8 cellular contexts compared by ENCODE assay signal in genomic region chr11:125625225-125625593, GRCh38. TPM values are rescaled to one million over a fixed set of nuclear protein-coding genes. Genes with fewer than 3 reads are reported as not detected.
A peak's percentile ranks its signal among the peaks of the same experiment; 100 is the strongest.
DNase-seq lines count a peak whose midpoint lies in the region; ATAC-seq lines count a peak whose summit lies in the region.

No MANE protein-coding gene starts in this region.

- peaks cover 54% of the 10 kb centered on the region for H3K36me3 ChIP-seq in MG63
- peaks cover 12% of the 10 kb centered on the region in 2 donors for H3K36me3 ChIP-seq in mucosa of rectum (ENCODE audit: control insufficient read depth in 2 of 2, insufficient read depth in 2 of 2, low read length in 2 of 2)

- H3K27ac ChIP-seq in mucosa of rectum (ENCODE audit: low read depth in 2 of 2, low read length in 2 of 2): peak overlapping the region; percentile 94 to 98

- no peak for DNase-seq in MG63
- DNase-seq in cortex of kidney (lab: John Stamatoyannopoulos, UW): peak; percentile 50
- DNase-seq in DMS53 treated with DMSO at 0.1 percent for 48 hours (lab: John Stamatoyannopoulos, UW; ENCODE audit: unreplicated experiment): no peak
- DNase-seq in NAMALWA (ENCODE audit: low spot score): no peak

- H3K9ac ChIP-seq in mucosa of rectum (ENCODE audit: low read depth in 1 of 2, low read length in 2 of 2): peak overlapping the region; percentile 89 to 90

- H3K9me3 ChIP-seq in MG63 (no peaks in the 10 kb centered on the region), mucosa of rectum (ENCODE audit: control insufficient read depth in 2 of 2, low read length in 2 of 2) (no peaks in the 10 kb centered on the region)

- ATAC-seq in GM21447 (IDR thresholded peaks at IDR 0.05; ENCODE audit: unreplicated experiment): peak; percentile 29
- ATAC-seq in GM21528 (IDR thresholded peaks at IDR 0.05; ENCODE audit: low FRiP score, unreplicated experiment): no peak
- ATAC-seq in esophagus mucosa: no peak

- peaks cover 9 to 13% of the 10 kb centered on the region in 2 donors for H3K4me1 ChIP-seq in mucosa of rectum (ENCODE audit: control insufficient read depth in 2 of 2, insufficient read depth in 2 of 2, low read length in 2 of 2)

- H3K4me3 ChIP-seq in MG63 (peak overlapping the region; percentile 69), mucosa of rectum (ENCODE audit: low read length in 2 of 2) (peak overlapping the region; percentile 80 to 92)

- H3K27me3 ChIP-seq in MG63: no peaks in the 10 kb centered on the region
- no peaks in the 10 kb centered on the region for H3K27me3 ChIP-seq in mucosa of rectum (ENCODE audit: control insufficient read depth in 2 of 2, insufficient read depth in 2 of 2, low read length in 2 of 2)

RNA-seq across cellular contexts. Expression of gene CHEK1, which starts 0.2 kb away (rescaled TPM):
- 44.2 and 107 TPM in 2 replicates for total RNA-seq in MG63 (2014; rRNA removed; shearing (Covaris generic); ENCODE audit: low replicate concordance)
- 14.7 TPM for total RNA-seq in esophagus mucosa

RNA-seq across cellular contexts. Expression of gene STT3A, which starts 32.6 kb away (rescaled TPM):
- total RNA-seq in MG63 (2014; rRNA removed; shearing (Covaris generic); ENCODE audit: low replicate concordance): 107 and 125 TPM in 2 replicates
- total RNA-seq in esophagus mucosa: 73.6 TPM

RNA-seq across cellular contexts. Expression of gene ACRV1, which starts 55.4 kb away (rescaled TPM):
- not detected in 2 replicates for total RNA-seq in MG63 (2014; rRNA removed; shearing (Covaris generic); ENCODE audit: low replicate concordance)
- not detected for total RNA-seq in esophagus mucosa

RNA-seq across cellular contexts. Expression of gene EI24, which starts 55.9 kb away (rescaled TPM):
- total RNA-seq in MG63 (2014; rRNA removed; shearing (Covaris generic); ENCODE audit: low replicate concordance): 24.1 and 36.1 TPM in 2 replicates
- 77.2 TPM for total RNA-seq in esophagus mucosa
